Comparison of ENCODE assay signal across 29 cellular contexts in genomic region chr7:29478687-29479086, GRCh38.
"Had no signal": no experiment of that assay in that cellular context is flagged by ENCODE, and none has a peak within 500 bp of the region (broad histone marks: within the 10 kb centered on the region; RNA-seq: fewer than 3 reads in every experiment).

No MANE protein-coding gene starts in this region.

- H3K27ac Mint-ChIP-seq: activated B cell treated with CpG ODN at 0.5 μM for 24 hours; activated CD4-positive, alpha-beta memory T cell treated with anti-CD3 and anti-CD28 coated beads for 36 hours; activated CD4-positive, alpha-beta T cell treated with anti-CD3 and anti-CD28 coated beads, Interleukin-2, amount 10 ng/mL, durations not matched to agents 7 days and 5 days; activated naive CD4-positive, alpha-beta T cell treated with anti-CD3 and anti-CD28 coated beads for 36 hours; activated naive CD8-positive, alpha-beta T cell; activated T-helper 17 cell treated with anti-CD3 and anti-CD28 coated beads, Interleukin-2, amount 50 U/mL, for 72 hours; T-helper 17 cell had no signal

- H3K4me3 Mint-ChIP-seq: activated B cell treated with CpG ODN at 0.5 μM for 24 hours; activated CD4-positive, alpha-beta memory T cell treated with anti-CD3 and anti-CD28 coated beads for 36 hours; activated CD4-positive, alpha-beta T cell treated with anti-CD3 and anti-CD28 coated beads, Interleukin-2, amount 10 ng/mL, durations not matched to agents 7 days and 5 days; activated naive CD4-positive, alpha-beta T cell treated with anti-CD3 and anti-CD28 coated beads for 36 hours; activated naive CD8-positive, alpha-beta T cell; activated T-cell treated with anti-CD3 and anti-CD28 coated beads, Interleukin-2, amount 50 U/mL, for 4 hours; activated T-helper 17 cell treated with anti-CD3 and anti-CD28 coated beads, Interleukin-2, amount 50 U/mL, for 72 hours; T-helper 17 cell had no signal

- H3K27me3 ChIP-seq: SJCRH30 had no signal

- FAIRE-seq: K562 had no signal

- ATAC-seq: activated T-cell treated with anti-CD3 and anti-CD28 coated beads, Interleukin-2, amount 50 U/mL, for 4 hours; activated T-helper 17 cell treated with anti-CD3 and anti-CD28 coated beads, Interleukin-2, amount 50 U/mL, for 72 hours; Panc1; Right ventricle myocardium inferior; T-helper 17 cell had no signal

- H3K4me1 Mint-ChIP-seq: activated B cell treated with CpG ODN at 0.5 μM for 24 hours; activated CD4-positive, alpha-beta T cell treated with anti-CD3 and anti-CD28 coated beads, Interleukin-2, amount 10 ng/mL, durations not matched to agents 7 days and 5 days; activated T-helper 17 cell treated with anti-CD3 and anti-CD28 coated beads, Interleukin-2, amount 50 U/mL, for 72 hours; T-helper 17 cell had no signal

- H3K9me3 Mint-ChIP-seq: activated B cell treated with CpG ODN at 0.5 μM for 24 hours; activated CD4-positive, alpha-beta memory T cell treated with anti-CD3 and anti-CD28 coated beads for 36 hours; activated CD4-positive, alpha-beta T cell treated with anti-CD3 and anti-CD28 coated beads, Interleukin-2, amount 10 ng/mL, durations not matched to agents 7 days and 5 days; activated naive CD4-positive, alpha-beta T cell treated with anti-CD3 and anti-CD28 coated beads for 36 hours; activated T-cell treated with anti-CD3 and anti-CD28 coated beads, Interleukin-2, amount 50 U/mL, for 4 hours; activated T-helper 17 cell treated with anti-CD3 and anti-CD28 coated beads, Interleukin-2, amount 50 U/mL, for 72 hours had no signal

- H3K27ac ChIP-seq: SJCRH30 had no signal

- H3K36me3 Mint-ChIP-seq: activated CD4-positive, alpha-beta memory T cell treated with anti-CD3 and anti-CD28 coated beads for 36 hours; activated naive CD8-positive, alpha-beta T cell had no signal

- DNase-seq: activated B cell treated with CpG ODN at 0.5 μM for 24 hours; activated CD4-positive, alpha-beta memory T cell treated with anti-CD3 and anti-CD28 coated beads for 36 hours; activated CD4-positive, alpha-beta T cell treated with anti-CD3 and anti-CD28 coated beads, Interleukin-2, amount 10 ng/mL, durations not matched to agents 7 days and 5 days; activated CD8-positive, alpha-beta memory T cell treated with anti-CD3 and anti-CD28 coated beads for 24 hours; activated gamma-delta T cell; activated naive CD4-positive, alpha-beta T cell treated with anti-CD3 and anti-CD28 coated beads for 36 hours; activated T-cell treated with anti-CD3 and anti-CD28 coated beads, Interleukin-2, amount 50 U/mL, for 4 hours; amygdala; central memory CD4-positive, alpha-beta T cell; Karpas-422; MM.1S; NCI-H1105; NCI-H1436; NCI-H1694 treated with DMSO at 0.1 percent for 48 hours; NCI-H2029 treated with DMSO at 0.1 percent for 48 hours; NCI-H345; NCI-H510A; NCI-H69; NK-92 treated with Interleukin-12 subunit alpha and Interleukin-12 subunit beta, amount 100 ng/mL, for 24 hours; OCI-M1; RPMI8226; SJCRH30; T-helper 17 cell; T-helper 9 cell had no signal

- H3K27me3 Mint-ChIP-seq: activated B cell treated with CpG ODN at 0.5 μM for 24 hours; activated CD4-positive, alpha-beta memory T cell treated with anti-CD3 and anti-CD28 coated beads for 36 hours; activated CD4-positive, alpha-beta T cell treated with anti-CD3 and anti-CD28 coated beads, Interleukin-2, amount 10 ng/mL, durations not matched to agents 7 days and 5 days; activated naive CD8-positive, alpha-beta T cell had no signal
